Comparison of ENCODE assay signal across 8 cellular contexts in genomic region chr19:4304509-4305252, GRCh38. TPM values are rescaled to one million over a fixed set of nuclear protein-coding genes. Genes with fewer than 3 reads are reported as not detected.
A peak's percentile ranks its signal among the peaks of the same experiment; 100 is the strongest.
DNase-seq lines count a peak whose midpoint lies in the region; ATAC-seq lines count a peak whose summit lies in the region.

Gene FSD1, plus strand, starts transcription at chr19:4304598. Its CDS starts 149 bp downstream, at chr19:4304747.

- H3K36me3 Mint-ChIP-seq in activated naive CD4-positive, alpha-beta T cell treated with anti-CD3 and anti-CD28 coated beads, Interleukin-2, amount 50 U/mL, for 72 hours, result peaks cover 0 to 5% of the 10 kb centered on the region in 2 donors

- no peaks in the 10 kb centered on the region for H3K9me3 Mint-ChIP-seq in activated naive CD4-positive, alpha-beta T cell treated with anti-CD3 and anti-CD28 coated beads, Interleukin-2, amount 50 U/mL, for 72 hours

- no peak within 1 kb of the TSS for H3K9ac ChIP-seq in HUES6 (ENCODE audit: low read length)
- no peak within 1 kb of the TSS for H3K9ac ChIP-seq in iPS-20b (ENCODE audit: low read depth, low read length)

- ATAC-seq in activated naive CD4-positive, alpha-beta T cell treated with anti-CD3 and anti-CD28 coated beads, Interleukin-2, amount 50 U/mL, for 72 hours, result peak; percentile 82 to 86
- ATAC-seq in HG03565 (IDR thresholded peaks at IDR 0.05; ENCODE audit: unreplicated experiment), result no peak

- H3K9me3 ChIP-seq in HUES6 (ENCODE audit: control insufficient read depth, insufficient read depth, low read depth, low read length) (no peaks in the 10 kb centered on the region), iPS-20b (ENCODE audit: insufficient read depth, low read depth, low read length) (no peaks in the 10 kb centered on the region)

- H3K27ac ChIP-seq in HUES6 (ENCODE audit: low read depth, low read length) (no peak within 1 kb of the TSS), iPS-20b (ENCODE audit: low read length) (no peak within 1 kb of the TSS)

- H3K27ac Mint-ChIP-seq in activated naive CD4-positive, alpha-beta T cell treated with anti-CD3 and anti-CD28 coated beads, Interleukin-2, amount 50 U/mL, for 72 hours, result peak within 1 kb of the TSS in 1 of 2 donors; percentile 45

- DNase-seq in COLO829 (ENCODE audit: low spot score) (peak; percentile 92), SK-N-DZ (ENCODE audit: low spot score) (peak; percentile 74), RKO (ENCODE audit: low spot score) (no peak)
- DNase-seq in activated naive CD4-positive, alpha-beta T cell treated with anti-CD3 and anti-CD28 coated beads, Interleukin-2, amount 50 U/mL, for 72 hours (ENCODE audit: low spot score in 2 of 2), result peak; percentile 75 to 93
- peak; percentile 41 to 79 (median 56) for DNase-seq in stimulated activated CD4-positive, alpha-beta T cell treated with anti-CD3 and anti-CD28 coated beads, TNF-alpha, amount 100 ng/mL, for 24 hours (ENCODE audit: low read depth in 3 of 3)

- H3K36me3 ChIP-seq in HUES6 (ENCODE audit: control insufficient read depth, insufficient read depth, low read length) (peaks cover 17% of the 10 kb centered on the region), iPS-20b (ENCODE audit: insufficient read depth, low read depth, low read length) (peaks cover 17% of the 10 kb centered on the region)

- H3K4me3 ChIP-seq in HUES6 (ENCODE audit: low read depth, low read length) (peak within 1 kb of the TSS; percentile 37), iPS-20b (ENCODE audit: low read length) (peak within 1 kb of the TSS; percentile 44)

- peaks cover 13% of the 10 kb centered on the region; the same call in 1 of the 2 replicates for H3K4me1 ChIP-seq in HUES6 (ENCODE audit: control insufficient read depth, insufficient read depth, low read length)
- 0 out of 2 replicates have a peak, but pooled peaks cover 2% of the 10 kb centered on the region for H3K4me1 ChIP-seq in iPS-20b (ENCODE audit: insufficient read depth, low read length)

- H3K27me3 ChIP-seq in HUES6 (ENCODE audit: control insufficient read depth, insufficient read depth, low read length) (no peaks in the 10 kb centered on the region), iPS-20b (ENCODE audit: insufficient read depth, low read length) (no peaks in the 10 kb centered on the region)

RNA-seq across cellular contexts. Expression of gene FSD1, which starts in this region (rescaled TPM):
- 127 and 150 TPM in 2 replicates for polyA plus RNA-seq in SK-N-DZ (2014; cell fraction: cytosol; rRNA removed)
- polyA plus RNA-seq in SK-N-DZ (2014; cell fraction: nucleus; rRNA removed), result 340 and 346 TPM in 2 replicates
- 10 to 100 TPM; 15.3 to 38.0 TPM for total RNA-seq in activated naive CD4-positive, alpha-beta T cell treated with anti-CD3 and anti-CD28 coated beads, Interleukin-2, amount 50 U/mL, for 72 hours
